Comparison of ENCODE assay signal across 17 cellular contexts in the genomic region with DNA sequence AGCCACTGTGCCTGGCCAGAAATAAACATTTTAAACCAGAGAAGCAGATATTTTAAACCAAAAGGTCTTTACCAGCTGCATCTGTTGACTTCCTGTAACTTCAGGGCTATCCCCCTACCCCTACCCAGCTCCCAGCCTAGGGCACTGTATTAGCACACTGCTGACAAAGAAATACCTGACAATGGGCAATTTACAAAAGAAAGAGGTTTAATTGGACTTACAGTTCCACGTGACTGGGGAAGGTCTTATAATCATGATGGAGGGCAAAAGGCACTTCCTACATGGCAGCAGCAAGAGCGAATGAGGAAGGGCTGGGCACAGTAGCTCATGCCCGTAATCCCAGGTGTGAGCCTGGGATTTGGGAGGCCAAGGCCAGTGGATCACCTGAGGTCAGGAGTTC.
"Had no signal": no experiment of that assay in that cellular context is flagged by ENCODE, and none has a peak within 500 bp of the region (broad histone marks: within the 10 kb centered on the region; RNA-seq: fewer than 3 reads in every experiment).

No MANE protein-coding gene starts in this region.

- H3K9me3 ChIP-seq: sigmoid colon, upper lobe of right lung had no signal

- H3K79me2 ChIP-seq: hepatocyte had no signal

- ATAC-seq: activated T-helper 17 cell treated with anti-CD3 and anti-CD28 coated beads, Interleukin-2, amount 50 U/mL, for 72 hours; effector memory CD8-positive, alpha-beta T cell; left cardiac atrium; naive thymus-derived CD8-positive, alpha-beta T cell; upper lobe of right lung had no signal

- H3K9me3 Mint-ChIP-seq: effector memory CD8-positive, alpha-beta T cell had no signal

- H2AFZ ChIP-seq: hepatocyte had no signal

- H3K4me2 ChIP-seq: hepatocyte had no signal

- H3K4me3 ChIP-seq: hepatocyte, sigmoid colon, upper lobe of right lung had no signal

- H3K27me3 ChIP-seq: hepatocyte, sigmoid colon, upper lobe of right lung had no signal

- H3K4me1 ChIP-seq: upper lobe of right lung had no signal

- H3K4me3 Mint-ChIP-seq: activated CD4-positive, alpha-beta memory T cell treated with anti-CD3 and anti-CD28 coated beads, Interleukin-2, amount 10 ng/mL, durations not matched to agents 7 days and 5 days; activated T-helper 17 cell treated with anti-CD3 and anti-CD28 coated beads, Interleukin-2, amount 50 U/mL, for 72 hours; brain; dendritic cell treated with granulocyte-macrophage colony-stimulating factor and Interleukin-4, amounts not matched to agents 40 ng/mL and 50 ng/mL, for 4 days; effector memory CD8-positive, alpha-beta T cell; naive thymus-derived CD8-positive, alpha-beta T cell had no signal

- H3K27ac Mint-ChIP-seq: activated T-helper 17 cell treated with anti-CD3 and anti-CD28 coated beads, Interleukin-2, amount 50 U/mL, for 72 hours; dendritic cell treated with granulocyte-macrophage colony-stimulating factor and Interleukin-4, amounts not matched to agents 40 ng/mL and 50 ng/mL, for 4 days had no signal

- H3K27ac ChIP-seq: hepatocyte, sigmoid colon, upper lobe of right lung had no signal

- H3K27me3 Mint-ChIP-seq: activated CD4-positive, alpha-beta memory T cell treated with anti-CD3 and anti-CD28 coated beads, Interleukin-2, amount 10 ng/mL, durations not matched to agents 7 days and 5 days; activated T-helper 17 cell treated with anti-CD3 and anti-CD28 coated beads, Interleukin-2, amount 50 U/mL, for 72 hours; brain; dendritic cell treated with granulocyte-macrophage colony-stimulating factor and Interleukin-4, amounts not matched to agents 40 ng/mL and 50 ng/mL, for 4 days; effector memory CD8-positive, alpha-beta T cell; naive thymus-derived CD8-positive, alpha-beta T cell had no signal

- DNase-seq: activated CD4-positive, alpha-beta memory T cell treated with anti-CD3 and anti-CD28 coated beads, Interleukin-2, amount 10 ng/mL, durations not matched to agents 7 days and 5 days; activated naive CD4-positive, alpha-beta T cell treated with anti-CD3 and anti-CD28 coated beads, Interleukin-2, amount 50 U/mL, for 16 hours; amniotic stem cell; cerebellar nuclear complex; effector memory CD8-positive, alpha-beta T cell; left cardiac atrium; naive thymus-derived CD8-positive, alpha-beta T cell; nucleus accumbens; sigmoid colon; stimulated activated CD4-positive, alpha-beta T cell treated with anti-CD3 and anti-CD28 coated beads, Interleukin-2, amount 100 ng/mL, for 24 hours; stimulated activated naive CD4-positive, alpha-beta T cell treated with Interleukin-2 at 50 U/mL for 16 hours; T-helper 9 cell; upper lobe of right lung had no signal

- H3K4me1 Mint-ChIP-seq: activated CD4-positive, alpha-beta memory T cell treated with anti-CD3 and anti-CD28 coated beads, Interleukin-2, amount 10 ng/mL, durations not matched to agents 7 days and 5 days; brain had no signal
